ENCODE assay signal across 8 cellular contexts in genomic region chr17:78361227-78361683, GRCh38. TPM values are rescaled to one million over a fixed set of nuclear protein-coding genes. Genes with fewer than 3 reads are reported as not detected.
DNase-seq lines count a peak whose midpoint lies in the region; ATAC-seq and TF ChIP-seq lines count a peak whose summit lies in the region.

No MANE protein-coding gene starts in this region.

- H3K27ac Mint-ChIP-seq in activated naive CD8-positive, alpha-beta T cell, result peak overlapping the region; percentile 46
- H3K27ac Mint-ChIP-seq in activated naive CD8-positive, alpha-beta T cell treated with anti-CD3 and anti-CD28 coated beads, Interleukin-2, amount 50 U/mL, for 24 hours, result no peak overlapping the region
- peak overlapping the region; percentile 88 for H3K27ac Mint-ChIP-seq in activated T-helper 17 cell treated with anti-CD3 and anti-CD28 coated beads, Interleukin-2, amount 50 U/mL, for 72 hours

- H3K27ac ChIP-seq in tibial nerve, result peak overlapping the region; percentile 69 to 99 (median 96)

- H3K27me3 Mint-ChIP-seq in activated naive CD8-positive, alpha-beta T cell, result no peaks in the 10 kb centered on the region
- peaks cover 21% of the 10 kb centered on the region for H3K27me3 Mint-ChIP-seq in activated naive CD8-positive, alpha-beta T cell treated with anti-CD3 and anti-CD28 coated beads, Interleukin-2, amount 50 U/mL, for 24 hours
- peaks cover 2% of the 10 kb centered on the region for H3K27me3 Mint-ChIP-seq in activated T-helper 17 cell treated with anti-CD3 and anti-CD28 coated beads, Interleukin-2, amount 50 U/mL, for 72 hours

- peaks cover 33% of the 10 kb centered on the region for H3K4me1 Mint-ChIP-seq in activated naive CD8-positive, alpha-beta T cell (ENCODE audit: low read depth)
- peaks cover 42% of the 10 kb centered on the region for H3K4me1 Mint-ChIP-seq in activated naive CD8-positive, alpha-beta T cell treated with anti-CD3 and anti-CD28 coated beads, Interleukin-2, amount 50 U/mL, for 24 hours
- peaks cover 11% of the 10 kb centered on the region for H3K4me1 Mint-ChIP-seq in activated T-helper 17 cell treated with anti-CD3 and anti-CD28 coated beads, Interleukin-2, amount 50 U/mL, for 72 hours

- no peak for DNase-seq in activated naive CD8-positive, alpha-beta T cell treated with anti-CD3 and anti-CD28 coated beads, Interleukin-2, amount 50 U/mL, for 24 hours
- DNase-seq in tibial nerve (ENCODE audit: low spot score in 2 of 2) (no peak), kidney tubule cell (ENCODE audit: low spot score) (no peak), NCI-H524 treated with DMSO at 0.1 percent for 48 hours (lab: John Stamatoyannopoulos, UW) (no peak)

- 64 to 65% methylated on average over 12 of the region's 12 CpGs for WGBS in tibial nerve, 2 donors

- H3K4me3 Mint-ChIP-seq in activated naive CD8-positive, alpha-beta T cell, result peak overlapping the region; percentile 40
- H3K4me3 Mint-ChIP-seq in activated naive CD8-positive, alpha-beta T cell treated with anti-CD3 and anti-CD28 coated beads, Interleukin-2, amount 50 U/mL, for 24 hours, result no peak overlapping the region
- peak overlapping the region; percentile 76 for H3K4me3 Mint-ChIP-seq in activated T-helper 17 cell treated with anti-CD3 and anti-CD28 coated beads, Interleukin-2, amount 50 U/mL, for 72 hours

- H3K27me3 ChIP-seq in mucosa of stomach (ENCODE audit: control insufficient read depth, insufficient read depth, low read length) (peaks cover 14% of the 10 kb centered on the region), tibial nerve (no peaks in the 10 kb centered on the region)

- H3K9ac ChIP-seq in mucosa of stomach (ENCODE audit: low read length), result peak overlapping the region; percentile 77

- H3K9me3 Mint-ChIP-seq in activated naive CD8-positive, alpha-beta T cell (ENCODE audit: low read depth), result no peaks in the 10 kb centered on the region
- no peaks in the 10 kb centered on the region for H3K9me3 Mint-ChIP-seq in activated naive CD8-positive, alpha-beta T cell treated with anti-CD3 and anti-CD28 coated beads, Interleukin-2, amount 50 U/mL, for 24 hours
- H3K9me3 Mint-ChIP-seq in activated T-helper 17 cell treated with anti-CD3 and anti-CD28 coated beads, Interleukin-2, amount 50 U/mL, for 72 hours, result no peaks in the 10 kb centered on the region

- H3K4me3 ChIP-seq in mucosa of stomach (ENCODE audit: low read length), result no peak overlapping the region
- H3K4me3 ChIP-seq in tibial nerve, result peak overlapping the region in 1 of 4 donors; percentile 82

- no peak for ATAC-seq in activated naive CD8-positive, alpha-beta T cell treated with anti-CD3 and anti-CD28 coated beads, Interleukin-2, amount 50 U/mL, for 24 hours
- ATAC-seq in activated T-helper 17 cell treated with anti-CD3 and anti-CD28 coated beads, Interleukin-2, amount 50 U/mL, for 72 hours (replicated peaks), result no peak
- no peak for ATAC-seq in GM18517 (IDR thresholded peaks at IDR 0.05; ENCODE audit: unreplicated experiment)

- H3K9me3 ChIP-seq in mucosa of stomach (ENCODE audit: control insufficient read depth, low read length), result no peaks in the 10 kb centered on the region
- H3K9me3 ChIP-seq in tibial nerve, result no peaks in the 10 kb centered on the region

- H3K36me3 ChIP-seq in mucosa of stomach (ENCODE audit: control insufficient read depth, insufficient read depth, low read length) (peaks cover 11% of the 10 kb centered on the region), tibial nerve (peaks cover 0 to 24% (median 6%) of the 10 kb centered on the region in 3 donors)

- no peak for TF ChIP-seq EP300 in tibial nerve (IDR thresholded peaks at IDR 0.05)

- H3K4me1 ChIP-seq in mucosa of stomach (ENCODE audit: control insufficient read depth, insufficient read depth, low read length) (peaks cover 31% of the 10 kb centered on the region), tibial nerve (peaks cover 0 to 60% (median 45%) of the 10 kb centered on the region in 4 donors)

- TF ChIP-seq CTCF in tibial nerve (IDR thresholded peaks at IDR 0.05), result no peak

- no peak for TF ChIP-seq POLR2A in tibial nerve (IDR thresholded peaks at IDR 0.05)

- H3K36me3 Mint-ChIP-seq in activated naive CD8-positive, alpha-beta T cell, result peaks cover 3% of the 10 kb centered on the region
- peaks cover 23% of the 10 kb centered on the region for H3K36me3 Mint-ChIP-seq in activated naive CD8-positive, alpha-beta T cell treated with anti-CD3 and anti-CD28 coated beads, Interleukin-2, amount 50 U/mL, for 24 hours (ENCODE audit: low read depth)
- peaks cover 36% of the 10 kb centered on the region for H3K36me3 Mint-ChIP-seq in activated T-helper 17 cell treated with anti-CD3 and anti-CD28 coated beads, Interleukin-2, amount 50 U/mL, for 72 hours (ENCODE audit: low read depth)

RNA-seq across cellular contexts. Expression of gene SOCS3, which starts 1.4 kb away (rescaled TPM):
- total RNA-seq in activated T-helper 17 cell treated with anti-CD3 and anti-CD28 coated beads, Interleukin-2, amount 50 U/mL, for 72 hours, result 100 to 1,000 TPM; 129 to 175 TPM
- 10 to 100 TPM; 23.7 to 76.5 (median 59.7) TPM for total RNA-seq in tibial nerve

RNA-seq across cellular contexts. Expression of gene PGS1, which starts 17.2 kb away (rescaled TPM):
- total RNA-seq in activated T-helper 17 cell treated with anti-CD3 and anti-CD28 coated beads, Interleukin-2, amount 50 U/mL, for 72 hours, result 100 to 1,000 TPM in 1 of 2 donors, 10 to 100 TPM in 1; 76.1 to 101 TPM
- 100 to 1,000 TPM in 1 of 4 donors, 10 to 100 TPM in 3; 41.9 to 105 (median 53.2) TPM for total RNA-seq in tibial nerve
